In genomic region chr22:44020981-44021380, GRCh38 we compare ENCODE assay signal across 15 cellular contexts. TPM values are rescaled to one million over a fixed set of nuclear protein-coding genes. Genes with fewer than 3 reads are reported as not detected.
DNase-seq lines count a peak whose midpoint lies in the region; ATAC-seq lines count a peak whose summit lies in the region.
"Had no signal": no experiment of that assay in that cellular context is flagged by ENCODE, and none has a peak within 500 bp of the region (broad histone marks: within the 10 kb centered on the region; RNA-seq: fewer than 3 reads in every experiment).

No MANE protein-coding gene starts in this region.

- peak overlapping the region; percentile 35 for H3K4me3 Mint-ChIP-seq in stimulated activated naive CD8-positive, alpha-beta T cell treated with anti-CD3 and anti-CD28 coated beads, Interleukin-15, Interleukin-2, amounts not matched to agents 100 ng/mL and 50 ng/mL, for 24 hours
- H3K4me3 Mint-ChIP-seq in stimulated activated naive CD8-positive, alpha-beta T cell treated with anti-CD3 and anti-CD28 coated beads, Interleukin-15, amount 100 ng/mL, for 72 hours: no peak overlapping the region
- peak overlapping the region; percentile 72 for H3K4me3 Mint-ChIP-seq in activated T-helper 1 cell treated with anti-CD3 and anti-CD28 coated beads, Interleukin-12 subunit alpha, Interleukin-12 subunit beta, Interleukin-2, Interleukin-4 antibody, amounts not matched to agents 30 ng/mL and 10 ng/mL and 1 ng/mL, durations not matched to agents 14 hours and 24 hours and 36 hours

- H3K27ac Mint-ChIP-seq in stimulated activated naive CD8-positive, alpha-beta T cell treated with anti-CD3 and anti-CD28 coated beads, Interleukin-15, Interleukin-2, amounts not matched to agents 100 ng/mL and 50 ng/mL, for 24 hours: no peak overlapping the region
- no peak overlapping the region for H3K27ac Mint-ChIP-seq in stimulated activated naive CD8-positive, alpha-beta T cell treated with anti-CD3 and anti-CD28 coated beads, Interleukin-15, amount 100 ng/mL, for 72 hours
- no peak overlapping the region for H3K27ac Mint-ChIP-seq in activated T-helper 1 cell treated with anti-CD3 and anti-CD28 coated beads, Interleukin-12 subunit alpha, Interleukin-12 subunit beta, Interleukin-2, Interleukin-4 antibody, amounts not matched to agents 30 ng/mL and 10 ng/mL and 1 ng/mL, durations not matched to agents 14 hours and 24 hours and 36 hours

- H3K9me3 Mint-ChIP-seq in stimulated activated naive CD8-positive, alpha-beta T cell treated with anti-CD3 and anti-CD28 coated beads, Interleukin-15, Interleukin-2, amounts not matched to agents 100 ng/mL and 50 ng/mL, for 24 hours: no peaks in the 10 kb centered on the region
- no peaks in the 10 kb centered on the region for H3K9me3 Mint-ChIP-seq in stimulated activated naive CD8-positive, alpha-beta T cell treated with anti-CD3 and anti-CD28 coated beads, Interleukin-15, amount 100 ng/mL, for 72 hours
- no peaks in the 10 kb centered on the region for H3K9me3 Mint-ChIP-seq in activated T-helper 1 cell treated with anti-CD3 and anti-CD28 coated beads, Interleukin-12 subunit alpha, Interleukin-12 subunit beta, Interleukin-2, Interleukin-4 antibody, amounts not matched to agents 30 ng/mL and 10 ng/mL and 1 ng/mL, durations not matched to agents 14 hours and 24 hours and 36 hours
- H3K9me3 Mint-ChIP-seq: naive B cell had no signal

- intact Hi-C loops in activated T-helper 1 cell treated with anti-CD3 and anti-CD28 coated beads, Interleukin-12 subunit alpha, Interleukin-12 subunit beta, Interleukin-2, Interleukin-4 antibody, amounts not matched to agents 30 ng/mL and 10 ng/mL and 1 ng/mL, durations not matched to agents 14 hours and 24 hours and 36 hours (cut with micrococcal nuclease): loop anchor here (10.0 kb wide), 1 partner anchor 164 kb away; the partner anchor contains the start of gene PARVG

- no peak for DNase-seq in stimulated activated naive CD8-positive, alpha-beta T cell treated with anti-CD3 and anti-CD28 coated beads, Interleukin-15, amount 100 ng/mL, for 72 hours
- DNase-seq in activated T-helper 1 cell treated with anti-CD3 and anti-CD28 coated beads, Interleukin-12 subunit alpha, Interleukin-12 subunit beta, Interleukin-2, Interleukin-4 antibody, amounts not matched to agents 30 ng/mL and 10 ng/mL and 1 ng/mL, durations not matched to agents 14 hours and 24 hours and 36 hours (ENCODE audit: low spot score): no peak
- peak; percentile 59 to 90 for DNase-seq in lung microvascular endothelial cell (ENCODE audit: low read depth in 2 of 2)
- no peak for DNase-seq in NK-92 treated with Interleukin-12 subunit alpha and Interleukin-12 subunit beta, amount 100 ng/mL, for 24 hours (lab: John Stamatoyannopoulos, UW)
- no peak for DNase-seq in dedifferentiated amniotic fluid mesenchymal stem cell (ENCODE audit: extremely low spot score)
- no peak for DNase-seq in NCI-H2227 (lab: John Stamatoyannopoulos, UW; ENCODE audit: unreplicated experiment)
- no peak for DNase-seq in DMS 273 (lab: John Stamatoyannopoulos, UW; ENCODE audit: unreplicated experiment)
- DNase-seq: activated CD4-positive, CD25-positive, alpha-beta regulatory T cell treated with anti-CD3 and anti-CD28 coated beads, Interleukin-2, amount 50 U/mL, for 72 hours; activated T-cell treated with anti-CD3 and anti-CD28 coated beads for 4 hours; COR-L47; esophagus squamous epithelium; naive B cell; NCI-H510A treated with DMSO at 0.1 percent for 48 hours had no signal

- H3K36me3 Mint-ChIP-seq in stimulated activated naive CD8-positive, alpha-beta T cell treated with anti-CD3 and anti-CD28 coated beads, Interleukin-15, Interleukin-2, amounts not matched to agents 100 ng/mL and 50 ng/mL, for 24 hours (ENCODE audit: low read depth): peaks cover 4% of the 10 kb centered on the region
- H3K36me3 Mint-ChIP-seq in activated T-helper 1 cell treated with anti-CD3 and anti-CD28 coated beads, Interleukin-12 subunit alpha, Interleukin-12 subunit beta, Interleukin-2, Interleukin-4 antibody, amounts not matched to agents 30 ng/mL and 10 ng/mL and 1 ng/mL, durations not matched to agents 14 hours and 24 hours and 36 hours (ENCODE audit: low read depth): peaks cover 16% of the 10 kb centered on the region
- H3K36me3 Mint-ChIP-seq: naive B cell had no signal

- H3K27me3 Mint-ChIP-seq in stimulated activated naive CD8-positive, alpha-beta T cell treated with anti-CD3 and anti-CD28 coated beads, Interleukin-15, Interleukin-2, amounts not matched to agents 100 ng/mL and 50 ng/mL, for 24 hours: peaks cover 5% of the 10 kb centered on the region
- H3K27me3 Mint-ChIP-seq in stimulated activated naive CD8-positive, alpha-beta T cell treated with anti-CD3 and anti-CD28 coated beads, Interleukin-15, amount 100 ng/mL, for 72 hours: peaks cover 7% of the 10 kb centered on the region
- H3K27me3 Mint-ChIP-seq in activated T-helper 1 cell treated with anti-CD3 and anti-CD28 coated beads, Interleukin-12 subunit alpha, Interleukin-12 subunit beta, Interleukin-2, Interleukin-4 antibody, amounts not matched to agents 30 ng/mL and 10 ng/mL and 1 ng/mL, durations not matched to agents 14 hours and 24 hours and 36 hours (ENCODE audit: insufficient read depth): no peaks in the 10 kb centered on the region
- H3K27me3 Mint-ChIP-seq: naive B cell had no signal

- peaks cover 29% of the 10 kb centered on the region for H3K4me1 Mint-ChIP-seq in stimulated activated naive CD8-positive, alpha-beta T cell treated with anti-CD3 and anti-CD28 coated beads, Interleukin-15, Interleukin-2, amounts not matched to agents 100 ng/mL and 50 ng/mL, for 24 hours (ENCODE audit: low read depth)
- H3K4me1 Mint-ChIP-seq in stimulated activated naive CD8-positive, alpha-beta T cell treated with anti-CD3 and anti-CD28 coated beads, Interleukin-15, amount 100 ng/mL, for 72 hours: peaks cover 43% of the 10 kb centered on the region
- peaks cover 31% of the 10 kb centered on the region for H3K4me1 Mint-ChIP-seq in activated T-helper 1 cell treated with anti-CD3 and anti-CD28 coated beads, Interleukin-12 subunit alpha, Interleukin-12 subunit beta, Interleukin-2, Interleukin-4 antibody, amounts not matched to agents 30 ng/mL and 10 ng/mL and 1 ng/mL, durations not matched to agents 14 hours and 24 hours and 36 hours (ENCODE audit: low read depth)

- no peak for ATAC-seq in stimulated activated naive CD8-positive, alpha-beta T cell treated with anti-CD3 and anti-CD28 coated beads, Interleukin-15, amount 100 ng/mL, for 72 hours
- ATAC-seq: left lobe of liver had no signal

RNA-seq across cellular contexts. Expression of gene PARVB, which starts 3.1 kb away (rescaled TPM):
- total RNA-seq in activated T-helper 1 cell treated with anti-CD3 and anti-CD28 coated beads, Interleukin-12 subunit alpha, Interleukin-12 subunit beta, Interleukin-2, Interleukin-4 antibody, amounts not matched to agents 30 ng/mL and 10 ng/mL and 1 ng/mL, durations not matched to agents 14 hours and 24 hours and 36 hours: 91.6 and 91.7 TPM in 2 replicates
- 20.8 and 25.3 TPM in 2 replicates for total RNA-seq in lung microvascular endothelial cell

Comparison
In these comparisons a context has a peak if more than half of its experiments do, and no peak if none do; other contexts are left out.
1. H3K4me3 Mint-ChIP-seq: peak in stimulated activated naive CD8-positive, alpha-beta T cell treated with anti-CD3 and anti-CD28 coated beads, Interleukin-15, Interleukin-2, amounts not matched to agents 100 ng/mL and 50 ng/mL, for 24 hours (single experiment) and activated T-helper 1 cell treated with anti-CD3 and anti-CD28 coated beads, Interleukin-12 subunit alpha, Interleukin-12 subunit beta, Interleukin-2, Interleukin-4 antibody, amounts not matched to agents 30 ng/mL and 10 ng/mL and 1 ng/mL, durations not matched to agents 14 hours and 24 hours and 36 hours (single experiment); none in stimulated activated naive CD8-positive, alpha-beta T cell treated with anti-CD3 and anti-CD28 coated beads, Interleukin-15, amount 100 ng/mL, for 72 hours (0 of 2).
2. DNase-seq: peak in lung microvascular endothelial cell (2 of 2); none in stimulated activated naive CD8-positive, alpha-beta T cell treated with anti-CD3 and anti-CD28 coated beads, Interleukin-15, amount 100 ng/mL, for 72 hours (0 of 2), activated T-helper 1 cell treated with anti-CD3 and anti-CD28 coated beads, Interleukin-12 subunit alpha, Interleukin-12 subunit beta, Interleukin-2, Interleukin-4 antibody, amounts not matched to agents 30 ng/mL and 10 ng/mL and 1 ng/mL, durations not matched to agents 14 hours and 24 hours and 36 hours (single experiment), NK-92 treated with Interleukin-12 subunit alpha and Interleukin-12 subunit beta, amount 100 ng/mL, for 24 hours (single experiment), dedifferentiated amniotic fluid mesenchymal stem cell (single experiment), NCI-H2227 (single experiment) and DMS 273 (single experiment).